In genomic region chr9:89793551-89793950, GRCh38 we compare ENCODE assay signal across 26 cellular contexts.
"Had no signal": no experiment of that assay in that cellular context is flagged by ENCODE, and none has a peak within 500 bp of the region (broad histone marks: within the 10 kb centered on the region; RNA-seq: fewer than 3 reads in every experiment).

No MANE protein-coding gene starts in this region.

- H3K36me3 Mint-ChIP-seq: naive thymus-derived CD4-positive, alpha-beta T cell had no signal

- DNase-seq: activated B cell treated with CpG ODN at 0.5 μM for 24 hours; activated CD4-positive, alpha-beta T cell treated with anti-CD3 and anti-CD28 coated beads, Interleukin-2, amount 50 U/mL, for 1 hour; activated CD8-positive, alpha-beta T cell treated with anti-CD3 and anti-CD28 coated beads for 36 hours; activated gamma-delta T cell treated with Interleukin-2 at 50 U/mL for 16 hours; activated naive CD4-positive, alpha-beta T cell treated with anti-CD3 and anti-CD28 coated beads, Interleukin-2, amount 50 U/mL, for 16 hours; activated T-cell treated with anti-CD3 and anti-CD28 coated beads, Interleukin-2, amount 50 U/mL, for 4 hours; amniotic stem cell; brain microvascular endothelial cell; dorsolateral prefrontal cortex; effector memory CD4-positive, alpha-beta T cell; left ventricle myocardium superior; midbrain; naive thymus-derived CD4-positive, alpha-beta T cell; pancreas; stimulated activated CD4-positive, alpha-beta T cell treated with anti-CD3 and anti-CD28 coated beads, Interleukin-12 subunit alpha, Interleukin-12 subunit beta, amount 100 ng/mL, for 4 hours; stimulated activated CD4-positive, alpha-beta T cell treated with anti-CD3 and anti-CD28 coated beads, Interleukin-4, amount 100 ng/mL, for 1 hour; stimulated activated naive CD8-positive, alpha-beta T cell treated with anti-CD3 and anti-CD28 coated beads, Interleukin-15, amount 100 ng/mL, for 72 hours; T-helper 2 cell; thyroid gland; upper lobe of left lung had no signal

- ATAC-seq: activated CD8-positive, alpha-beta T cell treated with anti-CD3 and anti-CD28 coated beads for 36 hours; activated T-cell treated with anti-CD3 and anti-CD28 coated beads, Interleukin-2, amount 50 U/mL, for 4 hours; left ventricle myocardium superior; naive thymus-derived CD4-positive, alpha-beta T cell; pancreas; psoas muscle; stimulated activated naive CD8-positive, alpha-beta T cell treated with anti-CD3 and anti-CD28 coated beads, Interleukin-15, amount 100 ng/mL, for 72 hours had no signal

- H3K9me3 ChIP-seq: pancreas, psoas muscle, right atrium auricular region, thyroid gland, upper lobe of left lung had no signal

- H3K27ac Mint-ChIP-seq: activated B cell treated with CpG ODN at 0.5 μM for 24 hours; activated CD8-positive, alpha-beta T cell treated with anti-CD3 and anti-CD28 coated beads for 36 hours; activated T-helper 17 cell treated with anti-CD3 and anti-CD28 coated beads, Interleukin-2, amount 50 U/mL, for 72 hours; naive thymus-derived CD4-positive, alpha-beta T cell; stimulated activated naive CD8-positive, alpha-beta T cell treated with anti-CD3 and anti-CD28 coated beads, Interleukin-15, amount 100 ng/mL, for 72 hours had no signal

- FAIRE-seq: astrocyte, frontal cortex, pancreas had no signal

- H3K36me3 ChIP-seq: brain microvascular endothelial cell, pancreas, right atrium auricular region, thyroid gland, upper lobe of left lung had no signal

- H3K4me1 ChIP-seq: pancreas, psoas muscle, right atrium auricular region, thyroid gland had no signal

- H3K9me3 Mint-ChIP-seq: activated B cell treated with CpG ODN at 0.5 μM for 24 hours; activated CD8-positive, alpha-beta T cell treated with anti-CD3 and anti-CD28 coated beads for 36 hours; activated T-cell treated with anti-CD3 and anti-CD28 coated beads, Interleukin-2, amount 50 U/mL, for 4 hours; activated T-helper 17 cell treated with anti-CD3 and anti-CD28 coated beads, Interleukin-2, amount 50 U/mL, for 72 hours; stimulated activated naive CD8-positive, alpha-beta T cell treated with anti-CD3 and anti-CD28 coated beads, Interleukin-15, amount 100 ng/mL, for 72 hours had no signal

- H3K4me1 Mint-ChIP-seq: activated B cell treated with CpG ODN at 0.5 μM for 24 hours; stimulated activated naive CD8-positive, alpha-beta T cell treated with anti-CD3 and anti-CD28 coated beads, Interleukin-15, amount 100 ng/mL, for 72 hours had no signal

- H3K27me3 Mint-ChIP-seq: activated B cell treated with CpG ODN at 0.5 μM for 24 hours; activated CD8-positive, alpha-beta T cell treated with anti-CD3 and anti-CD28 coated beads for 36 hours; activated T-helper 17 cell treated with anti-CD3 and anti-CD28 coated beads, Interleukin-2, amount 50 U/mL, for 72 hours; naive thymus-derived CD4-positive, alpha-beta T cell; stimulated activated naive CD8-positive, alpha-beta T cell treated with anti-CD3 and anti-CD28 coated beads, Interleukin-15, amount 100 ng/mL, for 72 hours had no signal

- H3K4me3 ChIP-seq: coronary artery, dorsolateral prefrontal cortex, pancreas, psoas muscle, right atrium auricular region, thyroid gland, upper lobe of left lung had no signal

- H3K4me3 Mint-ChIP-seq: activated B cell treated with CpG ODN at 0.5 μM for 24 hours; activated CD8-positive, alpha-beta T cell treated with anti-CD3 and anti-CD28 coated beads for 36 hours; activated T-cell treated with anti-CD3 and anti-CD28 coated beads, Interleukin-2, amount 50 U/mL, for 4 hours; activated T-helper 17 cell treated with anti-CD3 and anti-CD28 coated beads, Interleukin-2, amount 50 U/mL, for 72 hours; naive thymus-derived CD4-positive, alpha-beta T cell; stimulated activated naive CD8-positive, alpha-beta T cell treated with anti-CD3 and anti-CD28 coated beads, Interleukin-15, amount 100 ng/mL, for 72 hours had no signal

- H3K27me3 ChIP-seq: brain microvascular endothelial cell, dorsolateral prefrontal cortex, pancreas, right atrium auricular region, thyroid gland, upper lobe of left lung had no signal

- H3K27ac ChIP-seq: brain microvascular endothelial cell, coronary artery, dorsolateral prefrontal cortex, pancreas, psoas muscle, right atrium auricular region, thyroid gland, upper lobe of left lung had no signal
